ENCODE assay signal across 1 cellular context in the genomic region with DNA sequence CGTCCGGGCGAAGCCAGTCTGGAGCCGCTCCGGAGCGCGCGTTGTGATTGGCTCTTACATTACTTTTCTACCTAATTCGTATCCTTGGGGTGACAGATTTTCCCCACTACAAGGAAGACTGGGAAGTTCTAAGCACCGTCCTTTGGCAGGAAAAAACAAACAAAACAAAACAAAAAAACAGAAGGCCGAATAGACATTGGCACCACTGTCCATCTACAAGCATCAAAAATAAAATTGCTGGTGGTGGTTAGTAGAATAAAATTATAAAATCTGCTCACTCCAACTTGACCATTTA.
A peak's percentile ranks its signal among the peaks of the same experiment; 100 is the strongest.
TF ChIP-seq lines count a peak whose summit lies in the region.

No MANE protein-coding gene starts in this region.

TF ChIP-seq in K562, 482 proteins besides CTCF, POLR2A, EP300 and RAD21 (continued from another document):
- TF ChIP-seq, protein P1, sequence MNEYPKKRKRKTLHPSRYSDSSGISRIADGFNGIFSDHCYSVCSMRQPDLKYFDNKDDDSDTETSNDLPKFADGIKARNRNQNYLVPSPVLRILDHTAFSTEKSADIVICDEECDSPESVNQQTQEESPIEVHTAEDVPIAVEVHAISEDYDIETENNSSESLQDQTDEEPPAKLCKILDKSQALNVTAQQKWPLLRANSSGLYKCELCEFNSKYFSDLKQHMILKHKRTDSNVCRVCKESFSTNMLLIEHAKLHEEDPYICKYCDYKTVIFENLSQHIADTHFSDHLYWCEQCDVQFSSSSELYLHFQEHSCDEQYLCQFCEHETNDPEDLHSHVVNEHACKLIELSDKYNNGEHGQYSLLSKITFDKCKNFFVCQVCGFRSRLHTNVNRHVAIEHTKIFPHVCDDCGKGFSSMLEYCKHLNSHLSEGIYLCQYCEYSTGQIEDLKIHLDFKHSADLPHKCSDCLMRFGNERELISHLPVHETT (CRISPR knock-in tag; conservative IDR thresholded peaks at IDR 0.05 in 1 of 2, IDR thresholded peaks at IDR 0.05 in 1 of 2) = peak in 1 of 2 experiments; percentile 67; a peak in 1 of 4 replicates
- TF ChIP-seq GABPB1 (CRISPR knock-in tag; IDR thresholded peaks at IDR 0.05) (no peak), ZKSCAN8 (CRISPR knock-in tag; IDR thresholded peaks at IDR 0.05) (peak; percentile 38; the same call in 1 of the 2 replicates), FOXJ2 (tag; IDR thresholded peaks at IDR 0.05) (0 out of 2 replicates have a peak, but pooled peaks have one; percentile 3), ZNF436 (CRISPR knock-in tag; IDR thresholded peaks at IDR 0.05) (no peak), NFATC3 (IDR thresholded peaks at IDR 0.05) (0 out of 2 replicates have a peak, but pooled peaks have one; percentile 65), HDAC3 (IDR thresholded peaks at IDR 0.05; ENCODE audit: borderline replicate concordance, partially characterized antibody) (no peak), ADNP (tag; IDR thresholded peaks at IDR 0.05) (no peak), EHMT2 (IDR thresholded peaks at IDR 0.05) (no peak), HLTF (IDR thresholded peaks at IDR 0.05) (no peak), TEAD4 (IDR thresholded peaks at IDR 0.05; ENCODE audit: low read length) (no peak), TEAD4 (CRISPR knock-in tag; IDR thresholded peaks at IDR 0.05; ENCODE audit: borderline replicate concordance) (no peak), ZNF224 (CRISPR knock-in tag; IDR thresholded peaks at IDR 0.05) (no peak), SMAD4 (CRISPR knock-in tag; conservative IDR thresholded peaks at IDR 0.05) (no peak; the same call in 1 of the 2 replicates), L3MBTL2 (IDR thresholded peaks at IDR 0.05) (peak; percentile 24; the same call in 1 of the 2 replicates), HMG20A (CRISPR knock-in tag; conservative IDR thresholded peaks at IDR 0.05) (no peak), POLR2G (IDR thresholded peaks at IDR 0.05; ENCODE audit: low read depth, low read length) (no peak), ARNT (IDR thresholded peaks at IDR 0.05) (peak in 1 of 2 experiments; percentile 21; a peak in 1 of 4 replicates), PKNOX1 (IDR thresholded peaks at IDR 0.05) (no peak), CC2D1A (IDR thresholded peaks at IDR 0.05) (0 out of 2 replicates have a peak, but pooled peaks have one; percentile 18), FOXK2 (conservative IDR thresholded peaks at IDR 0.05 in 1 of 2, IDR thresholded peaks at IDR 0.05 in 1 of 2; ENCODE audit: low read depth in 2 of 2) (0 out of 4 replicates have a peak, but pooled peaks of 1 of the 2 experiments have one; percentile 5), CHD4 (IDR thresholded peaks at IDR 0.05; ENCODE audit: insufficient read depth, insufficient replicate concordance, low read depth, low read length, poor library complexity, severe bottlenecking) (no peak), DEAF1 (CRISPR knock-in tag; IDR thresholded peaks at IDR 0.05) (no peak), ELF4 (CRISPR knock-in tag; IDR thresholded peaks at IDR 0.05) (no peak), FOXA3 (CRISPR knock-in tag; conservative IDR thresholded peaks at IDR 0.05 in 1 of 2, IDR thresholded peaks at IDR 0.05 in 1 of 2) (no peak), ZBTB11 (CRISPR knock-in tag; IDR thresholded peaks at IDR 0.05) (peak in 1 of 3 experiments; percentile 69; a peak in 2 of 6 replicates), HEY1 (CRISPR knock-in tag; IDR thresholded peaks at IDR 0.05; ENCODE audit: borderline replicate concordance) (no peak), PATZ1 (CRISPR knock-in tag; IDR thresholded peaks at IDR 0.05; ENCODE audit: borderline replicate concordance) (no peak), STAT5B (CRISPR knock-in tag; IDR thresholded peaks at IDR 0.05) (no peak), ZNF263 (CRISPR knock-in tag; IDR thresholded peaks at IDR 0.05; ENCODE audit: borderline replicate concordance) (no peak), ZNF764 (CRISPR knock-in tag; IDR thresholded peaks at IDR 0.05; ENCODE audit: low read depth) (no peak), BRD4 (IDR thresholded peaks at IDR 0.05) (no peak), ZEB2 (IDR thresholded peaks at IDR 0.05) (no peak), RFX7 (CRISPR knock-in tag; IDR thresholded peaks at IDR 0.05) (no peak)
- TF ChIP-seq, protein P2, sequence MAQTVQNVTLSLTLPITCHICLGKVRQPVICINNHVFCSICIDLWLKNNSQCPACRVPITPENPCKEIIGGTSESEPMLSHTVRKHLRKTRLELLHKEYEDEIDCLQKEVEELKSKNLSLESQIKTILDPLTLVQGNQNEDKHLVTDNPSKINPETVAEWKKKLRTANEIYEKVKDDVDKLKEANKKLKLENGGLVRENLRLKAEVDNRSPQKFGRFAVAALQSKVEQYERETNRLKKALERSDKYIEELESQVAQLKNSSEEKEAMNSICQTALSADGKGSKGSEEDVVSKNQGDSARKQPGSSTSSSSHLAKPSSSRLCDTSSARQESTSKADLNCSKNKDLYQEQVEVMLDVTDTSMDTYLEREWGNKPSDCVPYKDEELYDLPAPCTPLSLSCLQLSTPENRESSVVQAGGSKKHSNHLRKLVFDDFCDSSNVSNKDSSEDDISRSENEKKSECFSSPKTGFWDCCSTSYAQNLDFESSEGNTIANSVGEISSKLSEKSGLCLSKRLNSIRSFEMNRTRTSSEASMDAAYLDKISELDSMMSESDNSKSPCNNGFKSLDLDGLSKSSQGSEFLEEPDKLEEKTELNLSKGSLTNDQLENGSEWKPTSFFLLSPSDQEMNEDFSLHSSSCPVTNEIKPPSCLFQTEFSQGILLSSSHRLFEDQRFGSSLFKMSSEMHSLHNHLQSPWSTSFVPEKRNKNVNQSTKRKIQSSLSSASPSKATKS (CRISPR knock-in tag; IDR thresholded peaks at IDR 0.05) = no peak
- TF ChIP-seq, protein P3, sequence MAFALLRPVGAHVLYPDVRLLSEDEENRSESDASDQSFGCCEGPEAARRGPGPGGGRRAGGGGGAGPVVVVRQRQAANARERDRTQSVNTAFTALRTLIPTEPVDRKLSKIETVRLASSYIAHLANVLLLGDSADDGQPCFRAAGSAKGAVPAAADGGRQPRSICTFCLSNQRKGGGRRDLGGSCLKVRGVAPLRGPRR (CRISPR knock-in tag; IDR thresholded peaks at IDR 0.05) = no peak
- TF ChIP-seq, protein P4, sequence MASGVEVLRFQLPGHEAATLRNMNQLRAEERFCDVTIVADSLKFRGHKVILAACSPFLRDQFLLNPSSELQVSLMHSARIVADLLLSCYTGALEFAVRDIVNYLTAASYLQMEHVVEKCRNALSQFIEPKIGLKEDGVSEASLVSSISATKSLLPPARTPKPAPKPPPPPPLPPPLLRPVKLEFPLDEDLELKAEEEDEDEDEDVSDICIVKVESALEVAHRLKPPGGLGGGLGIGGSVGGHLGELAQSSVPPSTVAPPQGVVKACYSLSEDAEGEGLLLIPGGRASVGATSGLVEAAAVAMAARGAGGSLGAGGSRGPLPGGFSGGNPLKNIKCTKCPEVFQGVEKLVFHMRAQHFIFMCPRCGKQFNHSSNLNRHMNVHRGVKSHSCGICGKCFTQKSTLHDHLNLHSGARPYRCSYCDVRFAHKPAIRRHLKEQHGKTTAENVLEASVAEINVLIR (CRISPR knock-in tag; IDR thresholded peaks at IDR 0.05) = no peak
